8 cellular contexts compared by ENCODE assay signal in the genomic region with DNA sequence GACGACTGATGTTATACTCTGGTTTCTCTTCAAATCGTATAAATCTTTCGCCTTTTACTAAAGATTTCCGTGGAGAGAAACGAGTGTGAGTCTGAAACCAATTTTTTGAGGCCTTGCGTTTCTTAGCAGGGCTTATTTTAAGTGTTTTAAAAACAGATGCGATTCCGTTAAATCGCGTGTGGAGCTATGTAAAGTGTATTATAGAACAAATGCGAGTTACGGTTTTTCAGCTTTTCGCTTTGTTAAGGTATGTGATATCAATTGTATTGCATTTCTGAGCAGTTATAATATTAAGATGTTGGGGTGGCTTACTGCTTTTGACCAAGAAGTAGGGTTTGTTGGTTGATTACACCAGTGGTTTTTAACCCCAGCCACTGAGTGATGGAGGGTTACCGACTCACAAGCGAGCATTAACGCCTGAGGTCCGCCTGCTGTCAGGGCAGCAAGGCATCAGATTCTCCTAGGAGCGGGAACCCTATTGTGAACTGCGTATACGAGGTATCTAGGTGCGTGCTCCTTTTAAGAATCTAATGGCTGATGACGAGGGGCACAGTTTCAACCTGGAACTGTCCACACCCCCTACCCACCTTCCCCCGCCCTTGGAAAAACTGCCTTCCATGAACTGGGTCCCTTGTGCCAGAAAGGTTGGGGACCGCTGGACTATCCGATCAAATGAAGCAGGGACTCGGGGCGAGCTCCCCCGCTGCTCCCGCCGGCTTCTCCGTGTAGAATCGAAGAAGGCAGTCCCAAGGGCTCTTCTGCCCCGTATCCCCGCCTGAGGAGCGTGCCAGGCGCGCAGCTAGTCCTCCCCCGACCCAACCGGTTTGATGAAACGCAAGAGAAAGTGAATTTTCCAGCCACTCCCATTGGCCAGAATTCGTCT. TPM values are rescaled to one million over a fixed set of nuclear protein-coding genes. Genes with fewer than 3 reads are reported as not detected.
A peak's percentile ranks its signal among the peaks of the same experiment; 100 is the strongest.
DNase-seq lines count a peak whose midpoint lies in the region; ATAC-seq and TF ChIP-seq lines count a peak whose summit lies in the region.

No MANE protein-coding gene starts in this region.

- TF ChIP-seq CTCF in PC-3 (conservative IDR thresholded peaks at IDR 0.05; ENCODE audit: low read depth, low read length) (no peak), esophagus muscularis mucosa (IDR thresholded peaks at IDR 0.05) (no peak)

- POLR2A ChIA-PET in PC-3 (lab: Charles Lee; ENCODE audit: unreplicated experiment): interaction anchor here (0.6 to 2.8 kb wide), 24 partner anchors 11 to 750 kb away, joined by 3 to 28 read pairs (median 4); a partner anchor contains a TSS

- ATAC-seq in GM21723 (IDR thresholded peaks at IDR 0.05; ENCODE audit: unreplicated experiment): peak; percentile 51
- peak; percentile 66 for ATAC-seq in PC-3

- CTCF ChIA-PET in PC-3 (lab: Charles Lee): interaction anchor here (0.6 to 1.2 kb wide), 3 partner anchors 70 to 210 kb away, joined by 3 to 7 read pairs (median 4); a partner anchor contains a TSS

- H3K4me1 ChIP-seq in PC-3 (ENCODE audit: insufficient read depth, low read length): peaks cover 3% of the 10 kb centered on the region; the same call in 1 of the 2 replicates
- peaks cover 0 to 4% (median 0%) of the 10 kb centered on the region in 4 donors for H3K4me1 ChIP-seq in esophagus muscularis mucosa
- H3K4me1 ChIP-seq in muscle layer of duodenum (ENCODE audit: control insufficient read depth in 1 of 2, insufficient read depth in 2 of 2, low read length in 2 of 2): no peaks in the 10 kb centered on the region

- peak; percentile 100 for TF ChIP-seq POLR2A in esophagus muscularis mucosa (IDR thresholded peaks at IDR 0.05; ENCODE audit: low read depth)

- H2AFZ ChIP-seq in PC-3 (ENCODE audit: low read length): peak overlapping the region; percentile 48; the same call in 1 of the 2 replicates

- H3K9me3 ChIP-seq in PC-3 (ENCODE audit: low read length): no peaks in the 10 kb centered on the region
- no peaks in the 10 kb centered on the region for H3K9me3 ChIP-seq in esophagus muscularis mucosa
- H3K9me3 ChIP-seq in muscle layer of duodenum (ENCODE audit: control insufficient read depth in 1 of 2, low read length in 2 of 2): no peaks in the 10 kb centered on the region

- H3K4me2 ChIP-seq in PC-3 (ENCODE audit: low read length): peak overlapping the region; percentile 83

- DNase-seq in DMS53 treated with DMSO at 0.1 percent for 48 hours (lab: John Stamatoyannopoulos, UW; ENCODE audit: unreplicated experiment) (peak; percentile 92), KBM-7 (peak; percentile 92), PC-3 (peak; percentile 98), esophagus muscularis mucosa (ENCODE audit: extremely low spot score) (peak; percentile 95)
- peak; percentile 85 to 86 for DNase-seq in activated T-cell treated with anti-CD3 and anti-CD28 coated beads, Interleukin-2, amount 50 U/mL, for 48 hours
- DNase-seq in stimulated activated CD8-positive, alpha-beta memory T cell treated with anti-CD3 and anti-CD28 coated beads, Interleukin-7, amount 100 ng/mL, for 1 hour (ENCODE audit: low read depth in 2 of 2): peak; percentile 57 to 64

- H3F3A ChIP-seq in PC-3 (ENCODE audit: low read length, unreplicated experiment): no peaks in the 10 kb centered on the region

- H3K4me3 ChIP-seq in PC-3 (ENCODE audit: low read length): peak overlapping the region; percentile 60
- peak overlapping the region; percentile 61 to 76 (median 74) for H3K4me3 ChIP-seq in esophagus muscularis mucosa
- H3K4me3 ChIP-seq in muscle layer of duodenum (ENCODE audit: low read depth in 1 of 2, low read length in 2 of 2): peak overlapping the region; percentile 80

- H3K36me3 ChIP-seq in PC-3 (ENCODE audit: low read depth, low read length): no peaks in the 10 kb centered on the region
- no peaks in the 10 kb centered on the region for H3K36me3 ChIP-seq in esophagus muscularis mucosa
- H3K36me3 ChIP-seq in muscle layer of duodenum (ENCODE audit: control insufficient read depth in 1 of 2, insufficient read depth in 2 of 2, low read length in 2 of 2): peaks cover 0 to 3% of the 10 kb centered on the region in 2 donors

- intact Hi-C loops in PC-3 (cut with micrococcal nuclease) (loop anchor here (2.0 to 5.0 kb wide), 3 partner anchors 20 to 74 kb away; a partner anchor contains a TSS), esophagus muscularis mucosa (cut with DNase I) (no loop called here)

- WGBS in esophagus muscularis mucosa: 0% methylated on average over 25 of the region's 41 CpGs

- no peaks in the 10 kb centered on the region for H4K20me1 ChIP-seq in PC-3 (ENCODE audit: low read length)

- H3K79me2 ChIP-seq in PC-3 (ENCODE audit: low read length): no peaks in the 10 kb centered on the region

- H3K9me2 ChIP-seq in PC-3 (replicated peaks; ENCODE audit: low read length): no peaks in the 10 kb centered on the region

- TF ChIP-seq EP300 in esophagus muscularis mucosa (IDR thresholded peaks at IDR 0.05): no peak

- H3K9ac ChIP-seq in PC-3 (ENCODE audit: low read length): peak overlapping the region; percentile 88

- in situ Hi-C loops in KBM-7 (cut with MboI; ENCODE audit: low pct_unique_long_range_greater_than_20kb, low sequenced_read_pairs): no loop called here

- H3K27me3 ChIP-seq in PC-3 (ENCODE audit: low read length): no peaks in the 10 kb centered on the region
- H3K27me3 ChIP-seq in esophagus muscularis mucosa: no peaks in the 10 kb centered on the region
- no peaks in the 10 kb centered on the region for H3K27me3 ChIP-seq in muscle layer of duodenum (ENCODE audit: low read depth, low read length)

- peak overlapping the region; percentile 95 for H3K27ac ChIP-seq in PC-3 (ENCODE audit: low read length)
- H3K27ac ChIP-seq in esophagus muscularis mucosa (replicated peaks in 1 of 4): peak overlapping the region; percentile 95 to 99 (median 98)
- H3K27ac ChIP-seq in muscle layer of duodenum (ENCODE audit: low read length): peak overlapping the region; percentile 99

- TSS peak; percentile 100 for BruUV-seq in PC-3 (replicated peaks; lab: Mats Ljungman, UMichigan)

RNA-seq across cellular contexts. Expression of a gene that starts 17.8 kb away (rescaled TPM):
- 78.1 and 89.2 TPM in 2 replicates for total RNA-seq in PC-3 (2014; rRNA removed)
- 100 to 1,000 TPM in 2 of 4 donors, 10 to 100 TPM in 2; 77.7 to 145 (median 104) TPM for total RNA-seq in esophagus muscularis mucosa

RNA-seq across cellular contexts. Expression of a gene that starts 26.1 kb away (rescaled TPM):
- total RNA-seq in PC-3 (2014; rRNA removed) (179 and 216 TPM in 2 replicates), esophagus muscularis mucosa (100 to 1,000 TPM in 1 of 4 donors, 10 to 100 TPM in 3; 67.5 to 111 (median 75.0) TPM)

RNA-seq across cellular contexts. Expression of a gene that starts 49.6 kb away (rescaled TPM):
- not detected in 2 replicates for total RNA-seq in PC-3 (2014; rRNA removed)
- not detected for total RNA-seq in esophagus muscularis mucosa

Comparison
In these comparisons a context has a peak if more than half of its experiments do, and no peak if none do; other contexts are left out.
1. Peak in every context shown above with its lines: DNase-seq, ATAC-seq, H3K4me3 ChIP-seq and H3K27ac ChIP-seq.